In genomic region chr4:26992657-26993361, GRCh38 we compare ENCODE assay signal across 10 cellular contexts.
DNase-seq lines count a peak whose midpoint lies in the region; ATAC-seq and TF ChIP-seq lines count a peak whose summit lies in the region.
"Had no signal": no experiment of that assay in that cellular context is flagged by ENCODE, and none has a peak within 500 bp of the region (broad histone marks: within the 10 kb centered on the region; RNA-seq: fewer than 3 reads in every experiment).

No MANE protein-coding gene starts in this region.

- no peaks in the 10 kb centered on the region for H3K9me3 Mint-ChIP-seq in type B pancreatic cell

- POLR2A ChIA-PET in GM10248 (lab: Yijun Ruan, JAX): interaction anchor here (0.8 kb wide), 1 partner anchor 132 kb away, joined by 4 read pairs; the partner anchor contains the start of gene STIM2

- no peaks in the 10 kb centered on the region for H3K27me3 Mint-ChIP-seq in type B pancreatic cell

- H3K36me3 Mint-ChIP-seq in type B pancreatic cell: no peaks in the 10 kb centered on the region

- peak; percentile 94 for ATAC-seq in GM19455 (IDR thresholded peaks at IDR 0.05; ENCODE audit: unreplicated experiment)
- peak; percentile 97 for ATAC-seq in HG03439 (IDR thresholded peaks at IDR 0.05; ENCODE audit: unreplicated experiment)

- DNase-seq in GM10248 (ENCODE audit: extremely low spot score) (peak; percentile 60), medulla oblongata (ENCODE audit: extremely low spot score) (peak; percentile 75), KG1 (lab: John Stamatoyannopoulos, UW) (no peak), NCI-H510A treated with DMSO at 0.1 percent for 48 hours (lab: John Stamatoyannopoulos, UW) (no peak), type B pancreatic cell (ENCODE audit: extremely low spot score, unreplicated experiment) (no peak)
- DNase-seq: upper lobe of left lung had no signal

- WGBS in adipose tissue, 3 donors: 35 to 57% (median 49%) methylated on average over 3 of the region's 3 CpGs

- H3K4me1 Mint-ChIP-seq in type B pancreatic cell (ENCODE audit: unreplicated experiment): no peaks in the 10 kb centered on the region

- CTCF ChIA-PET in GM10248 (lab: Yijun Ruan, JAX): interaction anchor here (0.6 to 2.5 kb wide), 6 partner anchors 11 to 256 kb away, joined by 3 to 17 read pairs (median 6); partner anchors contain the start of gene STIM2

- H3K27ac ChIP-seq in adipose tissue (ENCODE audit: low read depth, low read length): peak overlapping the region; percentile 38
- H3K27ac ChIP-seq: KMS-11 had no signal

- no peak overlapping the region for H3K27ac Mint-ChIP-seq in type B pancreatic cell

- TF ChIP-seq CTCF in GM10248 (IDR thresholded peaks at IDR 0.05; ENCODE audit: control extremely low read depth, extremely low read depth, low read depth, missing control alignments): no peak
- TF ChIP-seq CTCF in type B pancreatic cell (conservative IDR thresholded peaks at IDR 0.05): no peak

- no peak overlapping the region for H3K4me3 Mint-ChIP-seq in type B pancreatic cell

Comparison
In these comparisons a context has a peak if more than half of its experiments do, and no peak if none do; other contexts are left out.
1. DNase-seq: peak in GM10248 (single experiment) and medulla oblongata (single experiment); none in KG1 (single experiment), NCI-H510A treated with DMSO at 0.1 percent for 48 hours (single experiment) and type B pancreatic cell (single experiment).